8 cellular contexts compared by ENCODE assay signal in the genomic region with DNA sequence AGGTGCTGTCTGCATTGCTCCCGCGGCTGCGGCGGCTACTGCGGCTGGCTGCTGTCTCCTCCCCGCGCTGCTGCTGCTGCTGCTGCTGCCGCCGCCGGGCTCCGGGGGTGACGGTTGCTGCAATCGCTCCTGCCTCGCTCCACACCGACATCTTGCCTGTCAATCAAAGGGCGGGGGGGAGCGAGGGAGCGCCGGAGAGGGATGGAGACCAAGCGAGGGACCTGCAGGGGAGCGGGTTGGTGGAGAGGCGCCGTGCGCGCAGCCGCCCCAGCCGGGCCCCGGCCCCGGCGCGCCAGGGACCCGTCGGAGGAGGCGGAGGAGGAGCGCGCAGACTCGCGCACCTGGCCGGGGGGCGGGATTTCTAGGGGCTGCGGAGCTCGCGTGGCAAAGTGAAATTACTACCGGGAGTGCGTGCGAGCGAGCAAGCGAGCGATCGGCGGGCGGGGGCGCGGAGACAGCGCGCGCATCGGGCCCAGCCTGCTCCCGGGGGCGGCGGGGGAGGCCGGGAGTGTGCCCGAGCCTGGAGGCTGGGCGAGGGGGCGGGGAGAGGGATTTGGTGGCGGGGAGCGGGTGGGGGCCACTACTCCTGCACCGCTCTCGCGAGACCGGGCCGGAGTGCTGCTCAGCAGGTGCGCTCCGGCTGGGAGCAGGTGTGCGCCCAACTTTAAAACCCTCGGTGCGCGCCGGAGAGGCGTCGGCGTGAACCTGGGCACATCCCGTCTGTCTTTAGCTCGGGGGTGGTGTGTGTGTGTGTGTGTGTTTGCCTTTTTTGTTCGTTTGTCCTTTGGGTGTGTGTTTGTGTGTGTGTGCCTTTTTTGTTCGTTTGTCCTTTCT. TPM values are rescaled to one million over a fixed set of nuclear protein-coding genes. Genes with fewer than 3 reads are reported as not detected.
DNase-seq lines count a peak whose midpoint lies in the region; ATAC-seq and TF ChIP-seq lines count a peak whose summit lies in the region.

A gene (minus strand): TSS at position 165 of the 834 bp plus-strand sequence. CDS start 735 bp downstream, outside the sequence.

- H3K36me3 ChIP-seq in esophagus muscularis mucosa (no peaks in the 10 kb centered on the region), upper lobe of right lung (no peaks in the 10 kb centered on the region)

- H3K27ac ChIP-seq in esophagus muscularis mucosa (replicated peaks in 1 of 4) (no peak within 1 kb of the TSS), upper lobe of right lung (peak within 1 kb of the TSS; percentile 42)

- DNase-seq in NCI-H82 (lab: John Stamatoyannopoulos, UW): peak; percentile 69
- DNase-seq in NCI-H82 treated with DMSO at 0.1 percent for 48 hours (lab: John Stamatoyannopoulos, UW; ENCODE audit: unreplicated experiment): no peak
- peak; percentile 96 for DNase-seq in NCI-H345 (lab: John Stamatoyannopoulos, UW)
- DNase-seq in activated CD8-positive, alpha-beta memory T cell treated with anti-CD3 and anti-CD28 coated beads, Interleukin-2, amount 50 U/mL, for 48 hours: peak; percentile 80
- DNase-seq in esophagus muscularis mucosa (ENCODE audit: extremely low spot score): no peak
- DNase-seq in nucleus accumbens (lab: John Stamatoyannopoulos, UW): peak in 51 of 56 donors; percentile 2 to 88 (median 64)
- peak; percentile 95 for DNase-seq in upper lobe of right lung

- no peak for TF ChIP-seq EP300 in esophagus muscularis mucosa (IDR thresholded peaks at IDR 0.05)

- H3K4me1 ChIP-seq in esophagus muscularis mucosa (peaks cover 0 to 13% (median 11%) of the 10 kb centered on the region in 4 donors), upper lobe of right lung (no peaks in the 10 kb centered on the region)

- TF ChIP-seq POLR2A in esophagus muscularis mucosa (IDR thresholded peaks at IDR 0.05; ENCODE audit: low read depth): no peak

- H3K9me3 ChIP-seq in esophagus muscularis mucosa (peaks cover 0 to 28% (median 14%) of the 10 kb centered on the region in 4 donors), upper lobe of right lung (no peaks in the 10 kb centered on the region)

- ATAC-seq in HG03064 (IDR thresholded peaks at IDR 0.05; ENCODE audit: low read depth, unreplicated experiment): peak; percentile 71
- ATAC-seq in upper lobe of right lung: peak; percentile 95

- intact Hi-C loops in esophagus muscularis mucosa (cut with DNase I): no loop called here
- intact Hi-C loops in upper lobe of right lung (cut with DNase I): no loop called here

- TF ChIP-seq CTCF in esophagus muscularis mucosa (IDR thresholded peaks at IDR 0.05) (no peak), upper lobe of right lung (IDR thresholded peaks at IDR 0.05) (no peak)

- H3K27me3 ChIP-seq in esophagus muscularis mucosa: peaks cover 0 to 84% (median 12%) of the 10 kb centered on the region in 4 donors
- peaks cover 25% of the 10 kb centered on the region for H3K27me3 ChIP-seq in upper lobe of right lung

- peak within 1 kb of the TSS; percentile 33 to 47 (median 38) for H3K4me3 ChIP-seq in esophagus muscularis mucosa
- peak within 1 kb of the TSS; percentile 47 for H3K4me3 ChIP-seq in upper lobe of right lung

- 3% methylated on average over 16 of the region's 86 CpGs for WGBS in esophagus muscularis mucosa

RNA-seq across cellular contexts. Expression of the gene that starts here (rescaled TPM):
- under 1 TPM; under 0.01 to 0.06 (median 0.03) TPM for total RNA-seq in esophagus muscularis mucosa
- total RNA-seq in upper lobe of right lung: 1.4 TPM

Comparison
In these comparisons a context has a peak if more than half of its experiments do, and no peak if none do; other contexts are left out.
1. DNase-seq: peak in NCI-H82 (single experiment), NCI-H345 (single experiment), activated CD8-positive, alpha-beta memory T cell treated with anti-CD3 and anti-CD28 coated beads, Interleukin-2, amount 50 U/mL, for 48 hours (single experiment), nucleus accumbens (51 of 56) and upper lobe of right lung (single experiment); none in NCI-H82 treated with DMSO at 0.1 percent for 48 hours (single experiment) and esophagus muscularis mucosa (single experiment).